Comparison of ENCODE assay signal across 8 cellular contexts in genomic region chr10:63522129-63522687, GRCh38. TPM values are rescaled to one million over a fixed set of nuclear protein-coding genes. Genes with fewer than 3 reads are reported as not detected.
DNase-seq lines count a peak whose midpoint lies in the region; ATAC-seq and TF ChIP-seq lines count a peak whose summit lies in the region.

No MANE protein-coding gene starts in this region.

- peak overlapping the region; percentile 79 to 92 for H3K4me3 ChIP-seq in CD4-positive, alpha-beta memory T cell (ENCODE audit: low read length in 2 of 2)
- H3K4me3 ChIP-seq in esophagus squamous epithelium: peak overlapping the region; percentile 80 to 96 (median 88)

- H3K27ac Mint-ChIP-seq in CD4-positive, alpha-beta memory T cell: peak overlapping the region; percentile 89 to 96 (median 94)
- peak overlapping the region; percentile 92 for H3K27ac Mint-ChIP-seq in T-helper 1 cell treated with Interleukin-12 subunit alpha and Interleukin-12 subunit beta and Interleukin-4 antibody, amounts not matched to agents 30 μg/mL and 1 μg/mL, for 36 hours
- peak overlapping the region; percentile 95 for H3K27ac Mint-ChIP-seq in osteocyte (ENCODE audit: unreplicated experiment)

- ATAC-seq in HG02981 (IDR thresholded peaks at IDR 0.05; ENCODE audit: unreplicated experiment) (no peak), HG03457 (IDR thresholded peaks at IDR 0.05; ENCODE audit: unreplicated experiment) (no peak)

- no peak for TF ChIP-seq POLR2A in esophagus squamous epithelium (IDR thresholded peaks at IDR 0.05)

- no peaks in the 10 kb centered on the region for H3K36me3 ChIP-seq in CD4-positive, alpha-beta memory T cell (ENCODE audit: insufficient read depth, low read length)
- no peaks in the 10 kb centered on the region for H3K36me3 ChIP-seq in esophagus squamous epithelium

- TF ChIP-seq CTCF in esophagus squamous epithelium (IDR thresholded peaks at IDR 0.05): no peak
- no peak for TF ChIP-seq CTCF in osteocyte (IDR thresholded peaks at IDR 0.05)

- H3K27ac ChIP-seq in CD4-positive, alpha-beta memory T cell (ENCODE audit: low read depth, low read length): peak overlapping the region; percentile 78
- H3K27ac ChIP-seq in esophagus squamous epithelium: peak overlapping the region; percentile 98 to 100 (median 100)

- CTCF ChIA-PET in CD4-positive, alpha-beta memory T cell (lab: Charles Lee; ENCODE audit: partially characterized antibody): interaction anchor here (1.0 to 3.5 kb wide), 7 partner anchors 10 to 306 kb away, joined by 3 to 16 read pairs (median 4); no protein-coding TSS in a partner anchor

- intact Hi-C loops in CD4-positive, alpha-beta memory T cell (cut with micrococcal nuclease): loop anchor here (1.0 kb wide), 2 partner anchors 107 to 254 kb away; no protein-coding TSS in a partner anchor
- intact Hi-C loops in esophagus squamous epithelium (cut with DNase I): no loop called here

- H3K4me1 ChIP-seq in CD4-positive, alpha-beta memory T cell (ENCODE audit: insufficient read depth, low read length): peaks cover 58% of the 10 kb centered on the region
- H3K4me1 ChIP-seq in esophagus squamous epithelium: peaks cover 15 to 49% (median 19%) of the 10 kb centered on the region in 3 donors

- peak; percentile 45 to 65 (median 62) for DNase-seq in CD4-positive, alpha-beta memory T cell
- peak; percentile 75 for DNase-seq in HT-29 (ENCODE audit: low spot score)
- no peak for DNase-seq in esophagus squamous epithelium (lab: John Stamatoyannopoulos, UW)
- no peak for DNase-seq in osteocyte (ENCODE audit: extremely low spot score, unreplicated experiment)
- DNase-seq in retina: no peak

- H3K27me3 ChIP-seq in CD4-positive, alpha-beta memory T cell (ENCODE audit: insufficient read depth, low read length): no peaks in the 10 kb centered on the region
- no peaks in the 10 kb centered on the region for H3K27me3 ChIP-seq in esophagus squamous epithelium

- H3K27me3 Mint-ChIP-seq in CD4-positive, alpha-beta memory T cell: no peaks in the 10 kb centered on the region
- no peaks in the 10 kb centered on the region for H3K27me3 Mint-ChIP-seq in T-helper 1 cell treated with Interleukin-12 subunit alpha and Interleukin-12 subunit beta and Interleukin-4 antibody, amounts not matched to agents 30 μg/mL and 1 μg/mL, for 36 hours (ENCODE audit: low read depth)
- no peaks in the 10 kb centered on the region for H3K27me3 Mint-ChIP-seq in osteocyte (ENCODE audit: unreplicated experiment)

- peaks cover 44 to 78% (median 64%) of the 10 kb centered on the region in 4 donors for H3K4me1 Mint-ChIP-seq in CD4-positive, alpha-beta memory T cell
- H3K4me1 Mint-ChIP-seq in T-helper 1 cell treated with Interleukin-12 subunit alpha and Interleukin-12 subunit beta and Interleukin-4 antibody, amounts not matched to agents 30 μg/mL and 1 μg/mL, for 36 hours (ENCODE audit: low read depth): peaks cover 51% of the 10 kb centered on the region
- H3K4me1 Mint-ChIP-seq in osteocyte (ENCODE audit: unreplicated experiment): peaks cover 60% of the 10 kb centered on the region

- peak overlapping the region; percentile 80 to 93 (median 86) for H3K4me3 Mint-ChIP-seq in CD4-positive, alpha-beta memory T cell
- H3K4me3 Mint-ChIP-seq in T-helper 1 cell treated with Interleukin-12 subunit alpha and Interleukin-12 subunit beta and Interleukin-4 antibody, amounts not matched to agents 30 μg/mL and 1 μg/mL, for 36 hours: peak overlapping the region; percentile 86
- H3K4me3 Mint-ChIP-seq in osteocyte (ENCODE audit: unreplicated experiment): peak overlapping the region; percentile 88

- POLR2A ChIA-PET in CD4-positive, alpha-beta memory T cell (lab: Charles Lee; ENCODE audit: partially characterized antibody): interaction anchor here (0.6 to 3.9 kb wide), 19 partner anchors 10 to 1475 kb away, joined by 3 to 58 read pairs (median 4); partner anchors contain the start of genes JMJD1C and NRBF2

- WGBS in esophagus squamous epithelium, 2 donors: 0% methylated on average over 9 to 10 of the region's 12 CpGs

- H3K9me3 ChIP-seq in CD4-positive, alpha-beta memory T cell (ENCODE audit: control insufficient read depth in 1 of 2, low read length in 2 of 2): no peaks in the 10 kb centered on the region
- no peaks in the 10 kb centered on the region for H3K9me3 ChIP-seq in esophagus squamous epithelium

- no peaks in the 10 kb centered on the region for H3K9me3 Mint-ChIP-seq in CD4-positive, alpha-beta memory T cell
- H3K9me3 Mint-ChIP-seq in T-helper 1 cell treated with Interleukin-12 subunit alpha and Interleukin-12 subunit beta and Interleukin-4 antibody, amounts not matched to agents 30 μg/mL and 1 μg/mL, for 36 hours: no peaks in the 10 kb centered on the region
- H3K9me3 Mint-ChIP-seq in osteocyte (ENCODE audit: unreplicated experiment): no peaks in the 10 kb centered on the region

- H3K36me3 Mint-ChIP-seq in CD4-positive, alpha-beta memory T cell: peaks cover 3 to 12% of the 10 kb centered on the region in 2 donors
- H3K36me3 Mint-ChIP-seq in T-helper 1 cell treated with Interleukin-12 subunit alpha and Interleukin-12 subunit beta and Interleukin-4 antibody, amounts not matched to agents 30 μg/mL and 1 μg/mL, for 36 hours (ENCODE audit: low read depth): peaks cover 10% of the 10 kb centered on the region
- H3K36me3 Mint-ChIP-seq in osteocyte (ENCODE audit: unreplicated experiment): peaks cover 22% of the 10 kb centered on the region

RNA-seq across cellular contexts. Expression of gene REEP3, which starts 1.0 kb away (rescaled TPM):
- 10 to 100 TPM; 17.4 to 20.1 TPM for total RNA-seq in CD4-positive, alpha-beta memory T cell
- polyA plus RNA-seq in CD4-positive, alpha-beta memory T cell: 10 to 100 TPM; 15.3 to 23.8 TPM
- total RNA-seq in HT-29 (2014; rRNA removed; shearing (Covaris generic)): 9.4 and 10.8 TPM in 2 replicates
- 10 to 100 TPM; 27.5 to 32.5 (median 30.4) TPM for total RNA-seq in esophagus squamous epithelium
- 80.4 and 85.7 TPM in 2 replicates for total RNA-seq in osteocyte

RNA-seq across cellular contexts. Expression of gene JMJD1C, which starts 56.4 kb away (rescaled TPM):
- 100 to 1,000 TPM; 113 to 115 TPM for total RNA-seq in CD4-positive, alpha-beta memory T cell
- polyA plus RNA-seq in CD4-positive, alpha-beta memory T cell: 10 to 100 TPM; 22.8 to 55.6 TPM
- 31.8 and 32.5 TPM in 2 replicates for total RNA-seq in HT-29 (2014; rRNA removed; shearing (Covaris generic))
- total RNA-seq in esophagus squamous epithelium: 10 to 100 TPM; 41.6 to 77.8 (median 56.9) TPM
- 118 and 120 TPM in 2 replicates for total RNA-seq in osteocyte

Comparison
In these comparisons a context has a peak if more than half of its experiments do, and no peak if none do; other contexts are left out.
1. DNase-seq: peak in CD4-positive, alpha-beta memory T cell (5 of 5) and HT-29 (single experiment); none in esophagus squamous epithelium (single experiment), osteocyte (single experiment) and retina (single experiment).
2. Peak in every context shown above with its lines, with median percentiles within 50 percentile points of each other: H3K27ac Mint-ChIP-seq and H3K4me3 Mint-ChIP-seq.